Comparison of ENCODE assay signal across 21 cellular contexts in genomic region chr4:123249821-123250220, GRCh38.
"Had no signal": no experiment of that assay in that cellular context is flagged by ENCODE, and none has a peak within 500 bp of the region (broad histone marks: within the 10 kb centered on the region; RNA-seq: fewer than 3 reads in every experiment).

No MANE protein-coding gene starts in this region.

- H3K27ac Mint-ChIP-seq: activated naive CD8-positive, alpha-beta T cell treated with anti-CD3 and anti-CD28 coated beads, Interleukin-2, amount 10 ng/mL, durations not matched to agents 7 days and 5 days; dendritic cell treated with granulocyte-macrophage colony-stimulating factor and Interleukin-4, amounts not matched to agents 40 ng/mL and 50 ng/mL, for 4 days; natural killer cell treated with Interleukin-12 subunit alpha and Interleukin-12 subunit beta and Interleukin-15 and Interleukin-18, amount 100 ng/mL, for 72 hours; T-helper 1 cell treated with Interleukin-12 subunit alpha and Interleukin-12 subunit beta and Interleukin-4 antibody, amounts not matched to agents 30 μg/mL and 1 μg/mL, for 36 hours had no signal

- DNase-seq: activated CD4-positive, alpha-beta T cell treated with anti-CD3 and anti-CD28 coated beads for 4 hours; activated CD4-positive, alpha-beta T cell treated with anti-CD3 and anti-CD28 coated beads, Interleukin-2, amount 50 U/mL, for 48 hours; activated CD4-positive, CD25-positive, alpha-beta regulatory T cell; activated CD8-positive, alpha-beta memory T cell treated with anti-CD3 and anti-CD28 coated beads, Interleukin-2, amount 50 U/mL, for 48 hours; activated naive CD4-positive, alpha-beta T cell treated with Interleukin-2 at 50 U/mL for 16 hours; activated naive CD8-positive, alpha-beta T cell treated with anti-CD3 and anti-CD28 coated beads, Interleukin-2, amount 10 ng/mL, durations not matched to agents 7 days and 5 days; activated T-cell treated with anti-CD3 and anti-CD28 coated beads, Interleukin-2, amount 50 U/mL, for 4 hours; amniotic stem cell; effector CD4-positive, alpha-beta T cell; erythroblast; lower lobe of right lung; ovary; stimulated activated CD4-positive, alpha-beta T cell treated with anti-CD3 and anti-CD28 coated beads, Interleukin-4, amount 100 ng/mL, for 4 hours; stimulated activated naive CD8-positive, alpha-beta T cell treated with anti-CD3 and anti-CD28 coated beads, Interleukin-15, Interleukin-2, amounts not matched to agents 100 U/mL and 50 U/mL, for 24 hours; transverse colon; uterus had no signal

- H3K27ac ChIP-seq: lower lobe of right lung, neutrophil, ovary, prostate gland, transverse colon had no signal

- H3K36me3 ChIP-seq: lower lobe of right lung, neutrophil, ovary, prostate gland, transverse colon, uterus had no signal

- H3K9me3 ChIP-seq: lower lobe of right lung, neutrophil, ovary, prostate gland, transverse colon, uterus had no signal

- H3K4me1 ChIP-seq: prostate gland, uterus had no signal

- H3K4me3 ChIP-seq: lower lobe of right lung, ovary, prostate gland, transverse colon, uterus had no signal

- H3K4me3 Mint-ChIP-seq: activated naive CD8-positive, alpha-beta T cell treated with anti-CD3 and anti-CD28 coated beads, Interleukin-2, amount 10 ng/mL, durations not matched to agents 7 days and 5 days; activated T-cell treated with anti-CD3 and anti-CD28 coated beads, Interleukin-2, amount 50 U/mL, for 4 hours; dendritic cell treated with granulocyte-macrophage colony-stimulating factor and Interleukin-4, amounts not matched to agents 40 ng/mL and 50 ng/mL, for 4 days; natural killer cell treated with Interleukin-12 subunit alpha and Interleukin-12 subunit beta and Interleukin-15 and Interleukin-18, amount 100 ng/mL, for 72 hours; T-helper 1 cell treated with Interleukin-12 subunit alpha and Interleukin-12 subunit beta and Interleukin-4 antibody, amounts not matched to agents 30 μg/mL and 1 μg/mL, for 36 hours had no signal

- H3K36me3 Mint-ChIP-seq: activated naive CD8-positive, alpha-beta T cell treated with anti-CD3 and anti-CD28 coated beads, Interleukin-2, amount 10 ng/mL, durations not matched to agents 7 days and 5 days; natural killer cell treated with Interleukin-12 subunit alpha and Interleukin-12 subunit beta and Interleukin-15 and Interleukin-18, amount 100 ng/mL, for 72 hours had no signal

- H3K27me3 Mint-ChIP-seq: activated naive CD8-positive, alpha-beta T cell treated with anti-CD3 and anti-CD28 coated beads, Interleukin-2, amount 10 ng/mL, durations not matched to agents 7 days and 5 days; dendritic cell treated with granulocyte-macrophage colony-stimulating factor and Interleukin-4, amounts not matched to agents 40 ng/mL and 50 ng/mL, for 4 days; natural killer cell treated with Interleukin-12 subunit alpha and Interleukin-12 subunit beta and Interleukin-15 and Interleukin-18, amount 100 ng/mL, for 72 hours had no signal

- H3K27me3 ChIP-seq: neutrophil, ovary, transverse colon, uterus had no signal

- H3K4me1 Mint-ChIP-seq: activated naive CD8-positive, alpha-beta T cell treated with anti-CD3 and anti-CD28 coated beads, Interleukin-2, amount 10 ng/mL, durations not matched to agents 7 days and 5 days had no signal

- ATAC-seq: activated T-cell treated with anti-CD3 and anti-CD28 coated beads, Interleukin-2, amount 50 U/mL, for 4 hours; lower lobe of right lung; natural killer cell treated with Interleukin-12 subunit alpha and Interleukin-12 subunit beta and Interleukin-15 and Interleukin-18, amount 100 ng/mL, for 72 hours; stimulated activated naive CD8-positive, alpha-beta T cell treated with anti-CD3 and anti-CD28 coated beads, Interleukin-15, Interleukin-2, amounts not matched to agents 100 U/mL and 50 U/mL, for 24 hours had no signal

- H3K9me3 Mint-ChIP-seq: activated naive CD8-positive, alpha-beta T cell treated with anti-CD3 and anti-CD28 coated beads, Interleukin-2, amount 10 ng/mL, durations not matched to agents 7 days and 5 days; activated T-cell treated with anti-CD3 and anti-CD28 coated beads, Interleukin-2, amount 50 U/mL, for 4 hours; dendritic cell treated with granulocyte-macrophage colony-stimulating factor and Interleukin-4, amounts not matched to agents 40 ng/mL and 50 ng/mL, for 4 days; natural killer cell treated with Interleukin-12 subunit alpha and Interleukin-12 subunit beta and Interleukin-15 and Interleukin-18, amount 100 ng/mL, for 72 hours; T-helper 1 cell treated with Interleukin-12 subunit alpha and Interleukin-12 subunit beta and Interleukin-4 antibody, amounts not matched to agents 30 μg/mL and 1 μg/mL, for 36 hours had no signal
